ENCODE assay signal across 10 cellular contexts in genomic region chr20:10540636-10541493, GRCh38.
DNase-seq lines count a peak whose midpoint lies in the region; ATAC-seq, FAIRE-seq and TF ChIP-seq lines count a peak whose summit lies in the region.
"Had no signal": no experiment of that assay in that cellular context is flagged by ENCODE, and none has a peak within 500 bp of the region (broad histone marks: within the 10 kb centered on the region; RNA-seq: fewer than 3 reads in every experiment).

No MANE protein-coding gene starts in this region.

- intact Hi-C loops in A673 (cut with micrococcal nuclease; ENCODE audit: unreplicated experiment): loop anchor here (5.0 kb wide), 1 partner anchor 836 kb away; no protein-coding TSS in a partner anchor
- intact Hi-C loops in lower lobe of right lung (cut with DNase I): no loop called here

- ATAC-seq in lower lobe of right lung (peak; percentile 60 to 63), GM19455 (IDR thresholded peaks at IDR 0.05; ENCODE audit: unreplicated experiment) (no peak), HG03457 (IDR thresholded peaks at IDR 0.05; ENCODE audit: unreplicated experiment) (no peak)
- ATAC-seq: psoas muscle had no signal

- H3K9me3 ChIP-seq in A673 (ENCODE audit: low read depth, low read length, poor library complexity, severe bottlenecking): no peaks in the 10 kb centered on the region
- H3K9me3 ChIP-seq in lower lobe of right lung: no peaks in the 10 kb centered on the region
- H3K9me3 ChIP-seq: psoas muscle had no signal

- H3K4me1 ChIP-seq in A673 (ENCODE audit: insufficient read depth, low read length, poor library complexity, severe bottlenecking) (peaks cover 56% of the 10 kb centered on the region), lower lobe of right lung (peaks cover 19% of the 10 kb centered on the region)
- H3K4me1 ChIP-seq: psoas muscle had no signal

- FAIRE-seq in bronchial epithelial cell (lab: Jason Lieb, UNC): no peak

- no peak for TF ChIP-seq CTCF in A673 (conservative IDR thresholded peaks at IDR 0.05; ENCODE audit: low read depth, low read length)
- TF ChIP-seq CTCF in bronchial epithelial cell (IDR thresholded peaks at IDR 0.05; ENCODE audit: insufficient read depth, low read length, severe bottlenecking): no peak
- TF ChIP-seq CTCF in lower lobe of right lung (IDR thresholded peaks at IDR 0.05): no peak

- CTCF ChIA-PET in A673 (lab: Charles Lee): no interaction called here

- POLR2A ChIA-PET in A673 (lab: Charles Lee; ENCODE audit: low non-redundant PET): interaction anchor here (0.8 kb wide), 1 partner anchor 74 kb away, joined by 5 read pairs; no protein-coding TSS in a partner anchor

- H3K36me3 ChIP-seq in A673 (ENCODE audit: insufficient read depth, low read length, poor library complexity, severe bottlenecking) (no peaks in the 10 kb centered on the region), bronchial epithelial cell (ENCODE audit: control insufficient read depth, insufficient read depth, low read length) (no peaks in the 10 kb centered on the region), lower lobe of right lung (no peaks in the 10 kb centered on the region)

- peak overlapping the region; percentile 21 for H3K4me3 ChIP-seq in A673 (ENCODE audit: low read depth, low read length, poor library complexity, severe bottlenecking)
- no peak overlapping the region for H3K4me3 ChIP-seq in bronchial epithelial cell (ENCODE audit: low read depth, low read length)
- no peak overlapping the region for H3K4me3 ChIP-seq in lower lobe of right lung
- H3K4me3 ChIP-seq: psoas muscle had no signal

- H3K27me3 ChIP-seq in A673 (replicated peaks; ENCODE audit: insufficient read depth, low read depth, low read length, poor library complexity): no peaks in the 10 kb centered on the region
- H3K27me3 ChIP-seq in bronchial epithelial cell (ENCODE audit: control insufficient read depth, insufficient read depth, low read length): no peaks in the 10 kb centered on the region
- H3K27me3 ChIP-seq in lower lobe of right lung (ENCODE audit: low read depth): no peaks in the 10 kb centered on the region

- TSS peak; percentile 80 for BruUV-seq in A673 (replicated peaks; lab: Mats Ljungman, UMichigan)

- DNase-seq in A673 (ENCODE audit: low spot score) (peak; percentile 65), HT-29 (ENCODE audit: low spot score) (peak; percentile 34), bronchial epithelial cell (ENCODE audit: low read depth) (peak; percentile 92), lower lobe of right lung (no peak), NCI-H524 treated with DMSO at 0.1 percent for 48 hours (lab: John Stamatoyannopoulos, UW) (no peak), NCI-H526 treated with DMSO at 0.1 percent for 48 hours (lab: John Stamatoyannopoulos, UW) (no peak)
- DNase-seq: activated naive CD4-positive, alpha-beta T cell treated with Interleukin-2 at 50 U/mL for 16 hours; psoas muscle had no signal

- peak overlapping the region; percentile 90 for H3K27ac ChIP-seq in A673 (ENCODE audit: low read depth, low read length, poor library complexity, severe bottlenecking)
- no peak overlapping the region for H3K27ac ChIP-seq in lower lobe of right lung
- H3K27ac ChIP-seq: psoas muscle had no signal

Comparison
In these comparisons a context has a peak if more than half of its experiments do, and no peak if none do; other contexts are left out.
1. DNase-seq: peak in A673 (single experiment), HT-29 (single experiment) and bronchial epithelial cell (single experiment); none in lower lobe of right lung (single experiment), NCI-H524 treated with DMSO at 0.1 percent for 48 hours (single experiment) and NCI-H526 treated with DMSO at 0.1 percent for 48 hours (single experiment).
2. ATAC-seq: peak in lower lobe of right lung (2 of 2); none in GM19455 (single experiment) and HG03457 (single experiment).